Comparison of ENCODE assay signal across 20 cellular contexts in genomic region chr10:14673189-14673947, GRCh38.
DNase-seq lines count a peak whose midpoint lies in the region; ATAC-seq and TF ChIP-seq lines count a peak whose summit lies in the region.
"Had no signal": no experiment of that assay in that cellular context is flagged by ENCODE, and none has a peak within 500 bp of the region (broad histone marks: within the 10 kb centered on the region; RNA-seq: fewer than 3 reads in every experiment).

No MANE protein-coding gene starts in this region.

- H3K27ac ChIP-seq in SU-DHL-6 (ENCODE audit: low read depth, low read length), result no peak overlapping the region
- H3K27ac ChIP-seq in thoracic aorta, result no peak overlapping the region
- H3K27ac ChIP-seq: cardiac muscle cell had no signal

- no peaks in the 10 kb centered on the region for H3K27me3 Mint-ChIP-seq in activated T-cell treated with anti-CD3 and anti-CD28 coated beads, Interleukin-2, amount 50 U/mL, for 4 hours (ENCODE audit: low read depth)
- no peaks in the 10 kb centered on the region for H3K27me3 Mint-ChIP-seq in activated T-cell treated with anti-CD3 and anti-CD28 coated beads, Interleukin-2, amount 50 U/mL, for 24 hours
- H3K27me3 Mint-ChIP-seq: activated CD4-positive, alpha-beta T cell treated with anti-CD3 and anti-CD28 coated beads for 36 hours; activated naive CD4-positive, alpha-beta T cell treated with anti-CD3 and anti-CD28 coated beads, Interleukin-2, amount 50 U/mL, for 24 hours had no signal

- no peak overlapping the region for H2AFZ ChIP-seq in SU-DHL-6 (ENCODE audit: low read depth, low read length, severe bottlenecking)

- ATAC-seq in activated T-cell treated with anti-CD3 and anti-CD28 coated beads, Interleukin-2, amount 50 U/mL, for 4 hours, result no peak
- ATAC-seq in thoracic aorta (ENCODE audit: insufficient number of reproducible peaks, low FRiP score, low read depth) (no peak), HG02870 (IDR thresholded peaks at IDR 0.05; ENCODE audit: unreplicated experiment) (no peak), omental fat pad (ENCODE audit: low FRiP score) (no peak)
- ATAC-seq: activated CD4-positive, alpha-beta T cell treated with anti-CD3 and anti-CD28 coated beads for 36 hours; CD8-positive, alpha-beta T cell; HCT116 had no signal

- H3K4me1 Mint-ChIP-seq in activated T-cell treated with anti-CD3 and anti-CD28 coated beads, Interleukin-2, amount 50 U/mL, for 4 hours (ENCODE audit: low read depth), result peaks cover 20% of the 10 kb centered on the region
- peaks cover 9% of the 10 kb centered on the region for H3K4me1 Mint-ChIP-seq in activated T-cell treated with anti-CD3 and anti-CD28 coated beads, Interleukin-2, amount 50 U/mL, for 24 hours (ENCODE audit: low read depth)

- DNase-seq in activated T-cell treated with anti-CD3 and anti-CD28 coated beads, Interleukin-2, amount 50 U/mL, for 4 hours, result no peak
- no peak for DNase-seq in activated T-cell treated with anti-CD3 and anti-CD28 coated beads, Interleukin-2, amount 50 U/mL, for 24 hours
- DNase-seq in fibroblast of villous mesenchyme (ENCODE audit: low read depth), result peak; percentile 65
- DNase-seq in thoracic aorta (ENCODE audit: low spot score), result no peak
- DNase-seq in effector CD4-positive, alpha-beta T cell, result no peak
- no peak for DNase-seq in omental fat pad (ENCODE audit: low spot score)
- DNase-seq: activated CD4-positive, alpha-beta T cell treated with anti-CD3 and anti-CD28 coated beads for 36 hours; CD8-positive, alpha-beta T cell; EL; mucosa of descending colon; NCI-H2029; NCI-H524; pancreas; substantia nigra had no signal

- H3K4me2 ChIP-seq in SU-DHL-6 (ENCODE audit: low read depth, low read length, poor library complexity, severe bottlenecking), result peak overlapping the region; percentile 30

- no peaks in the 10 kb centered on the region for H3K36me3 Mint-ChIP-seq in activated T-cell treated with anti-CD3 and anti-CD28 coated beads, Interleukin-2, amount 50 U/mL, for 4 hours (ENCODE audit: insufficient read depth)
- no peaks in the 10 kb centered on the region for H3K36me3 Mint-ChIP-seq in activated T-cell treated with anti-CD3 and anti-CD28 coated beads, Interleukin-2, amount 50 U/mL, for 24 hours (ENCODE audit: low read depth)
- H3K36me3 Mint-ChIP-seq: activated naive CD4-positive, alpha-beta T cell treated with anti-CD3 and anti-CD28 coated beads, Interleukin-2, amount 50 U/mL, for 24 hours; CD8-positive, alpha-beta T cell had no signal

- peak overlapping the region; percentile 28 for H3K4me3 Mint-ChIP-seq in activated T-cell treated with anti-CD3 and anti-CD28 coated beads, Interleukin-2, amount 50 U/mL, for 4 hours
- no peak overlapping the region for H3K4me3 Mint-ChIP-seq in activated T-cell treated with anti-CD3 and anti-CD28 coated beads, Interleukin-2, amount 50 U/mL, for 24 hours
- H3K4me3 Mint-ChIP-seq: activated CD4-positive, alpha-beta T cell treated with anti-CD3 and anti-CD28 coated beads for 36 hours; activated naive CD4-positive, alpha-beta T cell treated with anti-CD3 and anti-CD28 coated beads, Interleukin-2, amount 50 U/mL, for 24 hours; CD8-positive, alpha-beta T cell; T-helper 2 cell treated with Interferon-gamma antibody and Interleukin-4, amounts not matched to agents 5 μg/mL and 100 μg/mL, for 36 hours had no signal

- no peaks in the 10 kb centered on the region for H3K9me3 Mint-ChIP-seq in activated T-cell treated with anti-CD3 and anti-CD28 coated beads, Interleukin-2, amount 50 U/mL, for 4 hours
- no peaks in the 10 kb centered on the region for H3K9me3 Mint-ChIP-seq in activated T-cell treated with anti-CD3 and anti-CD28 coated beads, Interleukin-2, amount 50 U/mL, for 24 hours
- H3K9me3 Mint-ChIP-seq: activated naive CD4-positive, alpha-beta T cell treated with anti-CD3 and anti-CD28 coated beads, Interleukin-2, amount 50 U/mL, for 24 hours; CD8-positive, alpha-beta T cell had no signal

- H3K36me3 ChIP-seq in SU-DHL-6 (ENCODE audit: low read length) (no peaks in the 10 kb centered on the region), thoracic aorta (no peaks in the 10 kb centered on the region)
- H3K36me3 ChIP-seq: cardiac muscle cell, pancreas had no signal

- H3K9me3 ChIP-seq in SU-DHL-6 (ENCODE audit: insufficient read depth, low read length) (no peaks in the 10 kb centered on the region), thoracic aorta (no peaks in the 10 kb centered on the region)
- H3K9me3 ChIP-seq: mucosa of descending colon, pancreas had no signal

- H3K27me3 ChIP-seq in SU-DHL-6 (ENCODE audit: low read length) (no peaks in the 10 kb centered on the region), thoracic aorta (replicated peaks; ENCODE audit: insufficient read depth) (no peaks in the 10 kb centered on the region)
- H3K27me3 ChIP-seq: cardiac muscle cell, pancreas had no signal

- H3F3A ChIP-seq in SU-DHL-6 (ENCODE audit: insufficient read depth), result no peaks in the 10 kb centered on the region

- TF ChIP-seq CTCF in SU-DHL-6 (IDR thresholded peaks at IDR 0.05; ENCODE audit: insufficient read depth, low read length, poor library complexity, severe bottlenecking) (no peak), fibroblast of villous mesenchyme (IDR thresholded peaks at IDR 0.05; ENCODE audit: insufficient read depth, low read depth, low read length) (no peak), thoracic aorta (IDR thresholded peaks at IDR 0.05) (no peak), omental fat pad (IDR thresholded peaks at IDR 0.05) (no peak)

- H3K79me2 ChIP-seq in SU-DHL-6 (ENCODE audit: insufficient read depth, low read length), result no peaks in the 10 kb centered on the region

- no peak overlapping the region for H3K9ac ChIP-seq in SU-DHL-6 (ENCODE audit: low read length)

- no peaks in the 10 kb centered on the region for H3K9me2 ChIP-seq in SU-DHL-6 (replicated peaks; ENCODE audit: insufficient read depth, low read length)

- no peaks in the 10 kb centered on the region for H4K20me1 ChIP-seq in SU-DHL-6 (ENCODE audit: low read depth, low read length)

- peaks cover 0 to 12% of the 10 kb centered on the region in 2 donors for H3K4me1 ChIP-seq in thoracic aorta (ENCODE audit: control insufficient read depth in 1 of 2, low read depth in 2 of 2)

- H3K27ac Mint-ChIP-seq in activated T-cell treated with anti-CD3 and anti-CD28 coated beads, Interleukin-2, amount 50 U/mL, for 24 hours, result no peak overlapping the region
- H3K27ac Mint-ChIP-seq: activated CD4-positive, alpha-beta T cell treated with anti-CD3 and anti-CD28 coated beads for 36 hours; activated naive CD4-positive, alpha-beta T cell treated with anti-CD3 and anti-CD28 coated beads, Interleukin-2, amount 50 U/mL, for 24 hours; CD8-positive, alpha-beta T cell; T-helper 2 cell treated with Interferon-gamma antibody and Interleukin-4, amounts not matched to agents 5 μg/mL and 100 μg/mL, for 36 hours had no signal

- H3K4me3 ChIP-seq in SU-DHL-6 (ENCODE audit: insufficient read depth, low read length, poor library complexity, severe bottlenecking) (no peak overlapping the region), fibroblast of villous mesenchyme (ENCODE audit: low read depth, low read length) (peak overlapping the region; percentile 17), thoracic aorta (peak overlapping the region; percentile 31)
- H3K4me3 ChIP-seq: cardiac muscle cell, mucosa of descending colon, pancreas had no signal
